ENCODE assay signal across 38 cellular contexts in the genomic region with DNA sequence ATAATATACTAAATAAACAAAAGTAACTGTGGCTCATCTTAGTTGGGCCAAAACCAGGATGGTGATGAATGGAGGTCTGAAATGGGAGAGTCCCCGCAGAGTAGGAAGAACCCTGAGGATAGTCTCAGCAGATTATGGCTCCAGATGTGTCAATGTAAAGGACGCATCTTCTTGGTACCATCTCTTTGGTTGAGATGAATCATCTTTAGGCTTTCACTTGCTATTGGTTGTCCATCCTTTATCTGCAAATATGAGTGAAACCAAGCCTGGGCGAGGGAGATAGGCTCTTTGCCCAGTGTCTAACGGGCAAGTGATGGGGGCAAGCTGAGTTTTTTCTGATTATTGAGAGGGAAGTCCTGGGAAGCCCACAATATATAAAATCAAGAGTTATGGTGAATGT. TPM values are rescaled to one million over a fixed set of nuclear protein-coding genes. Genes with fewer than 3 reads are reported as not detected.
"Had no signal": no experiment of that assay in that cellular context is flagged by ENCODE, and none has a peak within 500 bp of the region (broad histone marks: within the 10 kb centered on the region; RNA-seq: fewer than 3 reads in every experiment).

No MANE protein-coding gene starts in this region.

- H3K27ac Mint-ChIP-seq: activated CD8-positive, alpha-beta memory T cell treated with anti-CD3 and anti-CD28 coated beads, Interleukin-2, amount 10 ng/mL, durations not matched to agents 7 days and 5 days; activated CD8-positive, alpha-beta T cell treated with anti-CD3 and anti-CD28 coated beads for 36 hours; activated naive CD4-positive, alpha-beta T cell treated with anti-CD3 and anti-CD28 coated beads, Interleukin-2, amount 10 ng/mL, durations not matched to agents 7 days and 5 days; activated naive CD4-positive, alpha-beta T cell treated with anti-CD3 and anti-CD28 coated beads, Interleukin-2, amount 50 U/mL, for 72 hours; activated naive CD8-positive, alpha-beta T cell treated with anti-CD3 and anti-CD28 coated beads, Interleukin-2, amount 10 ng/mL, durations not matched to agents 7 days and 5 days; activated T-cell treated with anti-CD3 and anti-CD28 coated beads, Interleukin-2, amount 50 U/mL, for 24 hours; activated T-cell treated with anti-CD3 and anti-CD28 coated beads, Interleukin-2, amount 50 U/mL, for 72 hours; brain; dendritic cell treated with granulocyte-macrophage colony-stimulating factor and Interleukin-4, amounts not matched to agents 40 ng/mL and 50 ng/mL, for 4 days; endodermal cell; T-cell; T-helper 1 cell treated with Interleukin-12 subunit alpha and Interleukin-12 subunit beta and Interleukin-4 antibody, amounts not matched to agents 30 μg/mL and 1 μg/mL, for 36 hours; T-helper 2 cell treated with Interferon-gamma antibody and Interleukin-4, amounts not matched to agents 5 μg/mL and 100 μg/mL, for 36 hours; WTC11 had no signal

- DNase-seq: activated CD4-positive, alpha-beta T cell treated with anti-CD3 and anti-CD28 coated beads for 1 hour; activated CD4-positive, alpha-beta T cell treated with anti-CD3 and anti-CD28 coated beads for 48 hours; activated CD4-positive, alpha-beta T cell treated with anti-CD3 and anti-CD28 coated beads, Interleukin-2, amount 50 U/mL, for 1 hour; activated CD4-positive, alpha-beta T cell treated with anti-CD3 and anti-CD28 coated beads, Interleukin-2, amount 50 U/mL, for 48 hours; activated CD8-positive, alpha-beta memory T cell treated with anti-CD3 and anti-CD28 coated beads, Interleukin-2, amount 10 ng/mL, durations not matched to agents 7 days and 5 days; activated CD8-positive, alpha-beta memory T cell treated with anti-CD3 and anti-CD28 coated beads, Interleukin-2, amount 50 U/mL, for 48 hours; activated CD8-positive, alpha-beta T cell treated with anti-CD3 and anti-CD28 coated beads for 36 hours; activated gamma-delta T cell; activated naive CD4-positive, alpha-beta T cell; activated naive CD4-positive, alpha-beta T cell treated with anti-CD3 and anti-CD28 coated beads, Interleukin-2, amount 10 ng/mL, durations not matched to agents 7 days and 5 days; activated naive CD8-positive, alpha-beta T cell treated with anti-CD3 and anti-CD28 coated beads, Interleukin-2, amount 10 ng/mL, durations not matched to agents 7 days and 5 days; activated T-cell treated with anti-CD3 and anti-CD28 coated beads for 4 hours; activated T-cell treated with anti-CD3 and anti-CD28 coated beads, Interleukin-2, amount 50 U/mL, for 24 hours; activated T-cell treated with anti-CD3 and anti-CD28 coated beads, Interleukin-2, amount 50 U/mL, for 72 hours; central memory CD4-positive, alpha-beta T cell; cerebellar nuclear complex; colonic mucosa; dorsolateral prefrontal cortex; effector memory CD4-positive, alpha-beta T cell; endodermal cell; foreskin keratinocyte; heart right ventricle; SW 1271; T-cell; T1000 had no signal

- H3K4me3 Mint-ChIP-seq: activated CD8-positive, alpha-beta memory T cell treated with anti-CD3 and anti-CD28 coated beads, Interleukin-2, amount 10 ng/mL, durations not matched to agents 7 days and 5 days; activated CD8-positive, alpha-beta T cell treated with anti-CD3 and anti-CD28 coated beads for 36 hours; activated naive CD4-positive, alpha-beta T cell treated with anti-CD3 and anti-CD28 coated beads, Interleukin-2, amount 10 ng/mL, durations not matched to agents 7 days and 5 days; activated naive CD8-positive, alpha-beta T cell treated with anti-CD3 and anti-CD28 coated beads, Interleukin-2, amount 10 ng/mL, durations not matched to agents 7 days and 5 days; activated T-cell treated with anti-CD3 and anti-CD28 coated beads, Interleukin-2, amount 50 U/mL, for 24 hours; activated T-cell treated with anti-CD3 and anti-CD28 coated beads, Interleukin-2, amount 50 U/mL, for 72 hours; brain; dendritic cell treated with granulocyte-macrophage colony-stimulating factor and Interleukin-4, amounts not matched to agents 40 ng/mL and 50 ng/mL, for 4 days; endodermal cell; T-cell; T-helper 1 cell treated with Interleukin-12 subunit alpha and Interleukin-12 subunit beta and Interleukin-4 antibody, amounts not matched to agents 30 μg/mL and 1 μg/mL, for 36 hours; T-helper 2 cell treated with Interferon-gamma antibody and Interleukin-4, amounts not matched to agents 5 μg/mL and 100 μg/mL, for 36 hours; WTC11 had no signal

- H3K27me3 Mint-ChIP-seq: activated CD8-positive, alpha-beta memory T cell treated with anti-CD3 and anti-CD28 coated beads, Interleukin-2, amount 10 ng/mL, durations not matched to agents 7 days and 5 days; activated CD8-positive, alpha-beta T cell treated with anti-CD3 and anti-CD28 coated beads for 36 hours; activated naive CD8-positive, alpha-beta T cell treated with anti-CD3 and anti-CD28 coated beads, Interleukin-2, amount 10 ng/mL, durations not matched to agents 7 days and 5 days; activated T-cell treated with anti-CD3 and anti-CD28 coated beads, Interleukin-2, amount 50 U/mL, for 24 hours; dendritic cell treated with granulocyte-macrophage colony-stimulating factor and Interleukin-4, amounts not matched to agents 40 ng/mL and 50 ng/mL, for 4 days; T-cell had no signal

- H3K9me3 ChIP-seq: ascending aorta, breast epithelium, colonic mucosa, esophagus muscularis mucosa, gastroesophageal sphincter, heart right ventricle had no signal

- H3K36me3 Mint-ChIP-seq: activated naive CD8-positive, alpha-beta T cell treated with anti-CD3 and anti-CD28 coated beads, Interleukin-2, amount 10 ng/mL, durations not matched to agents 7 days and 5 days; brain; T-cell; WTC11 had no signal

- ATAC-seq: activated CD8-positive, alpha-beta memory T cell treated with anti-CD3 and anti-CD28 coated beads, Interleukin-2, amount 10 ng/mL, durations not matched to agents 7 days and 5 days; activated CD8-positive, alpha-beta T cell treated with anti-CD3 and anti-CD28 coated beads for 36 hours; activated naive CD4-positive, alpha-beta T cell treated with anti-CD3 and anti-CD28 coated beads, Interleukin-2, amount 50 U/mL, for 72 hours; activated T-cell treated with anti-CD3 and anti-CD28 coated beads, Interleukin-2, amount 50 U/mL, for 72 hours; foreskin keratinocyte; gastroesophageal sphincter; heart right ventricle; T-cell; WTC11 had no signal

RNA-seq across cellular contexts. Expression of gene LCP2, which starts 19.4 kb away (rescaled TPM):
- total RNA-seq: cardiac muscle cell, epithelial cell of proximal tubule, foreskin keratinocyte had no signal
- polyA plus RNA-seq: cardiac muscle cell, foreskin keratinocyte, hepatocyte had no signal
